In the genomic region with DNA sequence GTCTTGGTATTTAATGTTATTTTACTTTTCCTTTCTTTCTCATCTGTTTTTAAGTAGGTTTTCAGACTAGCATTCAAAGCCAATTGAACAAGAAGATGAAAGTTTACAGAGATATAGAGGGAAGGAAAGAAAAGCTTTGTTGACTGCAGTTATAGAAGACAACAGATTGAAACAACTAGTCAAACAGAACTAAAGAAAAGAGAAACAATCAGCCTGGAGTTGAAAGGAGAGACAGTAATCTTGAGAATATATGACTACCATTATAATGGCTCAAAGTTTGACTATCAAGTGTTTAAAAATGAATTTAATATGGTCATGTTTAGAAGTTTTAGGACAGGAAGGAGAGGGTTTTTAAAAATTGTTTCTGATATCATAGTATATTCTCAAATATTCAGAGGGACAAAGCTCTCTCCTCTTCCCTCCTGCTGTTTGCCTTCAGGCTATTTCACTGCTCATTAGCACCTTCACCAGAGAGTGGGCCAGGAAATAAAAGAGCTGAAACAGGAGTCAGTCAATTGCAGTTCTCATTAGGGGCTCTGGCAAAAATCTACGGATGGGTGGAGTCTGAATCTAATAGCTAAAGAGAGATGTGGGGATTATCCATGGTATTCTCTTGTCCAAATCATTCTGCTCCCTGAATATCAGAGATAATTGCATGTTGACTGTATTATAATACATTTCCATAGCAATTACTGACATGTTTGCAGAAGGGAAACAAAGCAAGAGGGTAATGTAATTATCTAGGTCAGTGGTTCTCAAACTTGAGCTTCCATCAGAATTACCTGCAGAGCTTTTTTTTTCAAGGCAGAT, we compare ENCODE assay signal across 25 cellular contexts.
DNase-seq lines count a peak whose midpoint lies in the region; ATAC-seq and TF ChIP-seq lines count a peak whose summit lies in the region.
"Had no signal": no experiment of that assay in that cellular context is flagged by ENCODE, and none has a peak within 500 bp of the region (broad histone marks: within the 10 kb centered on the region; RNA-seq: fewer than 3 reads in every experiment).

No MANE protein-coding gene starts in this region.

- H3F3A ChIP-seq in GM23338 (replicated peaks; ENCODE audit: low read depth) = no peaks in the 10 kb centered on the region

- no peaks in the 10 kb centered on the region for H4K20me1 ChIP-seq in GM23338 (replicated peaks; ENCODE audit: insufficient read depth)

- H3K4me2 ChIP-seq in GM23338 = peak overlapping the region; percentile 4; the same call in 1 of the 2 replicates

- H3K4me1 ChIP-seq in GM23338 (ENCODE audit: insufficient read depth) = peaks cover 14% of the 10 kb centered on the region; the same call in 1 of the 2 replicates
- H3K4me1 ChIP-seq: colonic mucosa, SJCRH30, spleen had no signal

- intact Hi-C loops in head of caudate nucleus (cut with DNase I) = no loop called here
- intact Hi-C loops in activated CD4-positive, alpha-beta T cell treated with anti-CD3 and anti-CD28 coated beads, Interleukin-2, amount 10 ng/mL, durations not matched to agents 24 days and 14 days (cut with micrococcal nuclease) = no loop called here

- H3K79me2 ChIP-seq in GM23338 (replicated peaks; ENCODE audit: insufficient read depth) = no peaks in the 10 kb centered on the region

- no peaks in the 10 kb centered on the region for H3K9me3 Mint-ChIP-seq in GM23338
- H3K9me3 Mint-ChIP-seq in activated CD4-positive, alpha-beta T cell treated with anti-CD3 and anti-CD28 coated beads, Interleukin-2, amount 10 ng/mL, durations not matched to agents 24 days and 14 days = peaks cover 3% of the 10 kb centered on the region
- H3K9me3 Mint-ChIP-seq in natural killer cell treated with Interleukin-12 subunit alpha and Interleukin-12 subunit beta and Interleukin-15 and Interleukin-18, amount 100 ng/mL, for 72 hours = peaks cover 17% of the 10 kb centered on the region
- H3K9me3 Mint-ChIP-seq: type B pancreatic cell had no signal

- no peak overlapping the region for H3K4me3 ChIP-seq in GM23338
- H3K4me3 ChIP-seq: colonic mucosa, mucosa of descending colon, SJCRH30, spleen had no signal

- H3K27me3 ChIP-seq in GM23338 (ENCODE audit: insufficient read depth) = no peaks in the 10 kb centered on the region
- H3K27me3 ChIP-seq: colonic mucosa, neutrophil, SJCRH30, spleen had no signal

- peak overlapping the region; percentile 10; the same call in 1 of the 2 replicates for H3K27ac ChIP-seq in GM23338 (ENCODE audit: low read depth)
- H3K27ac ChIP-seq: colonic mucosa, neutrophil, SJCRH30, spleen, WERI-Rb-1 had no signal

- no peaks in the 10 kb centered on the region for H3K36me3 ChIP-seq in GM23338 (ENCODE audit: insufficient read depth)
- H3K36me3 ChIP-seq: colonic mucosa, neutrophil, SJCRH30, spleen, WERI-Rb-1 had no signal

- no peak overlapping the region for H3K4me3 Mint-ChIP-seq in GM23338
- H3K4me3 Mint-ChIP-seq in activated CD4-positive, alpha-beta T cell treated with anti-CD3 and anti-CD28 coated beads, Interleukin-2, amount 10 ng/mL, durations not matched to agents 24 days and 14 days = no peak overlapping the region
- no peak overlapping the region for H3K4me3 Mint-ChIP-seq in natural killer cell treated with Interleukin-12 subunit alpha and Interleukin-12 subunit beta and Interleukin-15 and Interleukin-18, amount 100 ng/mL, for 72 hours
- H3K4me3 Mint-ChIP-seq: CD4-positive, alpha-beta memory T cell; stimulated activated naive CD8-positive, alpha-beta T cell treated with anti-CD3 and anti-CD28 coated beads, Interleukin-15, Interleukin-2, amounts not matched to agents 100 ng/mL and 50 ng/mL, for 24 hours; type B pancreatic cell had no signal

- peak overlapping the region; percentile 15; the same call in 1 of the 2 replicates for H3K27ac Mint-ChIP-seq in GM23338
- H3K27ac Mint-ChIP-seq in activated CD4-positive, alpha-beta T cell treated with anti-CD3 and anti-CD28 coated beads, Interleukin-2, amount 10 ng/mL, durations not matched to agents 24 days and 14 days = no peak overlapping the region
- H3K27ac Mint-ChIP-seq in natural killer cell treated with Interleukin-12 subunit alpha and Interleukin-12 subunit beta and Interleukin-15 and Interleukin-18, amount 100 ng/mL, for 72 hours = no peak overlapping the region
- H3K27ac Mint-ChIP-seq: CD4-positive, alpha-beta memory T cell; stimulated activated naive CD8-positive, alpha-beta T cell treated with anti-CD3 and anti-CD28 coated beads, Interleukin-15, Interleukin-2, amounts not matched to agents 100 ng/mL and 50 ng/mL, for 24 hours; type B pancreatic cell had no signal

- no peak overlapping the region for H2AFZ ChIP-seq in GM23338

- TF ChIP-seq CTCF in GM23338 (conservative IDR thresholded peaks at IDR 0.05; ENCODE audit: low read depth in 2 of 2) = no peak

- no peaks in the 10 kb centered on the region for H3K9me2 ChIP-seq in GM23338 (ENCODE audit: insufficient read depth)

- DNase-seq in GM23338 (ENCODE audit: low spot score) (peak; percentile 61), NCI-H1417 (lab: John Stamatoyannopoulos, UW) (peak in 2 of 3 experiments; percentile 76 to 96), NCI-H69 (lab: John Stamatoyannopoulos, UW) (peak; percentile 100), iPS-NIHi7 (ENCODE audit: extremely low spot score) (peak; percentile 9), head of caudate nucleus (no peak)
- no peak for DNase-seq in activated CD4-positive, alpha-beta T cell treated with anti-CD3 and anti-CD28 coated beads, Interleukin-2, amount 10 ng/mL, durations not matched to agents 24 days and 14 days
- no peak for DNase-seq in activated CD4-positive, alpha-beta T cell treated with anti-CD3 and anti-CD28 coated beads, Interleukin-2, amount 50 U/mL, for 1 hour
- DNase-seq in natural killer cell treated with Interleukin-12 subunit alpha and Interleukin-12 subunit beta and Interleukin-15 and Interleukin-18, amount 100 ng/mL, for 72 hours (ENCODE audit: low spot score) = no peak
- DNase-seq: activated CD4-positive, alpha-beta T cell treated with anti-CD3 and anti-CD28 coated beads, Interleukin-2, amount 50 U/mL, for 48 hours; activated gamma-delta T cell treated with Interleukin-2 at 50 U/mL for 16 hours; CD4-positive, alpha-beta memory T cell; colonic mucosa; DMS79; left ventricle myocardium superior; mucosa of descending colon; NCI-H1694 treated with DMSO at 0.1 percent for 48 hours; NCI-H774; spleen; stimulated activated CD4-positive, alpha-beta T cell treated with anti-CD3 and anti-CD28 coated beads, Interleukin-4, amount 100 ng/mL, for 24 hours; WERI-Rb-1 had no signal

- ATAC-seq in GM23338 = peak; percentile 88
- ATAC-seq in natural killer cell treated with Interleukin-12 subunit alpha and Interleukin-12 subunit beta and Interleukin-15 and Interleukin-18, amount 100 ng/mL, for 72 hours = no peak
- ATAC-seq: left ventricle myocardium superior, mucosa of descending colon, Panc1 had no signal

- H3K36me3 Mint-ChIP-seq in GM23338 (ENCODE audit: low read depth) = no peaks in the 10 kb centered on the region
- H3K36me3 Mint-ChIP-seq in activated CD4-positive, alpha-beta T cell treated with anti-CD3 and anti-CD28 coated beads, Interleukin-2, amount 10 ng/mL, durations not matched to agents 24 days and 14 days (ENCODE audit: low read depth) = no peaks in the 10 kb centered on the region
- H3K36me3 Mint-ChIP-seq in natural killer cell treated with Interleukin-12 subunit alpha and Interleukin-12 subunit beta and Interleukin-15 and Interleukin-18, amount 100 ng/mL, for 72 hours = peaks cover 14% of the 10 kb centered on the region
- H3K36me3 Mint-ChIP-seq: CD4-positive, alpha-beta memory T cell; type B pancreatic cell had no signal

- H3K4me1 Mint-ChIP-seq in GM23338 = peaks cover 11% of the 10 kb centered on the region; the same call in 2 of the 3 replicates
- no peaks in the 10 kb centered on the region for H3K4me1 Mint-ChIP-seq in activated CD4-positive, alpha-beta T cell treated with anti-CD3 and anti-CD28 coated beads, Interleukin-2, amount 10 ng/mL, durations not matched to agents 24 days and 14 days
- H3K4me1 Mint-ChIP-seq in natural killer cell treated with Interleukin-12 subunit alpha and Interleukin-12 subunit beta and Interleukin-15 and Interleukin-18, amount 100 ng/mL, for 72 hours (ENCODE audit: low read depth in 2 of 2) = no peaks in the 10 kb centered on the region
- H3K4me1 Mint-ChIP-seq: CD4-positive, alpha-beta memory T cell had no signal

- H3K27me3 Mint-ChIP-seq in GM23338 (ENCODE audit: insufficient read depth, low read depth, poor library complexity) = no peaks in the 10 kb centered on the region
- no peaks in the 10 kb centered on the region for H3K27me3 Mint-ChIP-seq in activated CD4-positive, alpha-beta T cell treated with anti-CD3 and anti-CD28 coated beads, Interleukin-2, amount 10 ng/mL, durations not matched to agents 24 days and 14 days
- H3K27me3 Mint-ChIP-seq in natural killer cell treated with Interleukin-12 subunit alpha and Interleukin-12 subunit beta and Interleukin-15 and Interleukin-18, amount 100 ng/mL, for 72 hours = no peaks in the 10 kb centered on the region
- H3K27me3 Mint-ChIP-seq: CD4-positive, alpha-beta memory T cell; stimulated activated naive CD8-positive, alpha-beta T cell treated with anti-CD3 and anti-CD28 coated beads, Interleukin-15, Interleukin-2, amounts not matched to agents 100 ng/mL and 50 ng/mL, for 24 hours; type B pancreatic cell had no signal

TF ChIP-seq in GM23338, 12 proteins besides CTCF, POLR2A, EP300 and RAD21 (continues in another document):
- TF ChIP-seq JUNB (IDR thresholded peaks at IDR 0.05; ENCODE audit: unreplicated experiment) (no peak), POLR2AphosphoS5 (IDR thresholded peaks at IDR 0.05; ENCODE audit: low read depth) (no peak), ZNF331 (CRISPR knock-in tag; IDR thresholded peaks at IDR 0.05; ENCODE audit: low read depth) (no peak), STAT1 (IDR thresholded peaks at IDR 0.05; ENCODE audit: unreplicated experiment) (no peak), NANOG (IDR thresholded peaks at IDR 0.05; ENCODE audit: borderline replicate concordance) (no peak), ETS1 (IDR thresholded peaks at IDR 0.05) (no peak), EZH2phosphoT487 (IDR thresholded peaks at IDR 0.05; ENCODE audit: unreplicated experiment) (no peak), ZNF114 (CRISPR knock-in tag; IDR thresholded peaks at IDR 0.05) (no peak), CREB1 (CRISPR knock-in tag; IDR thresholded peaks at IDR 0.05; ENCODE audit: low read depth) (no peak)

Comparison
In these comparisons a context has a peak if more than half of its experiments do, and no peak if none do; other contexts are left out.
1. DNase-seq: peak in GM23338 (single experiment), NCI-H1417 (2 of 3), NCI-H69 (single experiment) and iPS-NIHi7 (single experiment); none in head of caudate nucleus (0 of 42), activated CD4-positive, alpha-beta T cell treated with anti-CD3 and anti-CD28 coated beads, Interleukin-2, amount 10 ng/mL, durations not matched to agents 24 days and 14 days (single experiment), activated CD4-positive, alpha-beta T cell treated with anti-CD3 and anti-CD28 coated beads, Interleukin-2, amount 50 U/mL, for 1 hour (single experiment) and natural killer cell treated with Interleukin-12 subunit alpha and Interleukin-12 subunit beta and Interleukin-15 and Interleukin-18, amount 100 ng/mL, for 72 hours (single experiment).